In genomic region chr11:64743591-64744543, GRCh38 we compare ENCODE assay signal across 8 cellular contexts. TPM values are rescaled to one million over a fixed set of nuclear protein-coding genes. Genes with fewer than 3 reads are reported as not detected.
DNase-seq lines count a peak whose midpoint lies in the region; ATAC-seq and TF ChIP-seq lines count a peak whose summit lies in the region.

Gene RASGRP2 (minus strand): TSS chr11:64744142. CDS start chr11:64742866, 1,276 bp downstream.

- no peaks in the 10 kb centered on the region for H3K27me3 Mint-ChIP-seq in activated T-helper 17 cell treated with anti-CD3 and anti-CD28 coated beads, Interleukin-2, amount 50 U/mL, for 72 hours

- H3K9me3 ChIP-seq in neutrophil: no peaks in the 10 kb centered on the region
- H3K9me3 ChIP-seq in suprapubic skin: no peaks in the 10 kb centered on the region

- ATAC-seq in activated T-helper 17 cell treated with anti-CD3 and anti-CD28 coated beads, Interleukin-2, amount 50 U/mL, for 72 hours (replicated peaks): peak; percentile 51
- ATAC-seq in HG02884 (IDR thresholded peaks at IDR 0.05; ENCODE audit: unreplicated experiment): no peak

- no peaks in the 10 kb centered on the region for H3K9me3 Mint-ChIP-seq in activated T-helper 17 cell treated with anti-CD3 and anti-CD28 coated beads, Interleukin-2, amount 50 U/mL, for 72 hours

- peak within 1 kb of the TSS; percentile 82 for H3K27ac Mint-ChIP-seq in activated T-helper 17 cell treated with anti-CD3 and anti-CD28 coated beads, Interleukin-2, amount 50 U/mL, for 72 hours

- H3K36me3 ChIP-seq in neutrophil (peaks cover 28% of the 10 kb centered on the region), suprapubic skin (no peaks in the 10 kb centered on the region)

- H3K4me3 ChIP-seq in foreskin fibroblast (ENCODE audit: low read depth in 1 of 2, low read length in 2 of 2) (peak within 1 kb of the TSS; percentile 37 to 54), neutrophil (ENCODE audit: low read depth in 1 of 2, low read length in 1 of 2) (peak within 1 kb of the TSS; percentile 98), suprapubic skin (peak within 1 kb of the TSS; percentile 45)

- H3K4me1 Mint-ChIP-seq in activated T-helper 17 cell treated with anti-CD3 and anti-CD28 coated beads, Interleukin-2, amount 50 U/mL, for 72 hours: peaks cover 14% of the 10 kb centered on the region

- 2% methylated on average over 14 of the region's 57 CpGs for WGBS in suprapubic skin

- H3K27me3 ChIP-seq in neutrophil (no peaks in the 10 kb centered on the region), suprapubic skin (peaks cover 43% of the 10 kb centered on the region)

- H3K27ac ChIP-seq in neutrophil (peak within 1 kb of the TSS; percentile 100), suprapubic skin (peak within 1 kb of the TSS; percentile 70)

- DNase-seq in DMS 273 (lab: John Stamatoyannopoulos, UW; ENCODE audit: unreplicated experiment): peak; percentile 63
- DNase-seq in DMS 273 treated with DMSO at 0.1 percent for 48 hours (lab: John Stamatoyannopoulos, UW): no peak
- peak; percentile 93 for DNase-seq in OCI-M1 (lab: John Stamatoyannopoulos, UW)
- peak in 1 of 2 donors; percentile 51 for DNase-seq in foreskin fibroblast
- DNase-seq in suprapubic skin (ENCODE audit: low spot score in 2 of 2): peak; percentile 89 to 90

- H3K4me1 ChIP-seq in neutrophil (ENCODE audit: control insufficient read depth in 1 of 2, insufficient read depth in 1 of 2, low read depth in 1 of 2, low read length in 1 of 2): peaks cover 35 to 40% of the 10 kb centered on the region in 2 experiments
- H3K4me1 ChIP-seq in suprapubic skin: peaks cover 44% of the 10 kb centered on the region

- no peak for TF ChIP-seq POLR2A in suprapubic skin (IDR thresholded peaks at IDR 0.05)

- peak; percentile 52 for TF ChIP-seq CTCF in foreskin fibroblast (IDR thresholded peaks at IDR 0.05; ENCODE audit: low read depth, low read length)
- TF ChIP-seq CTCF in neutrophil (IDR thresholded peaks at IDR 0.05): peak; percentile 81
- TF ChIP-seq CTCF in suprapubic skin (IDR thresholded peaks at IDR 0.05): peak; percentile 50 to 61

- no peaks in the 10 kb centered on the region for H3K36me3 Mint-ChIP-seq in activated T-helper 17 cell treated with anti-CD3 and anti-CD28 coated beads, Interleukin-2, amount 50 U/mL, for 72 hours (ENCODE audit: low read depth)

- no peak for TF ChIP-seq EP300 in suprapubic skin (IDR thresholded peaks at IDR 0.05)

- H3K4me3 Mint-ChIP-seq in activated T-helper 17 cell treated with anti-CD3 and anti-CD28 coated beads, Interleukin-2, amount 50 U/mL, for 72 hours: peak within 1 kb of the TSS; percentile 94

RNA-seq across cellular contexts. Expression of gene RASGRP2, which starts in this region (rescaled TPM):
- total RNA-seq in activated T-helper 17 cell treated with anti-CD3 and anti-CD28 coated beads, Interleukin-2, amount 50 U/mL, for 72 hours: 10 to 100 TPM; 11.0 to 21.6 TPM
- 1 to 10 TPM in 2 of 4 donors, under 1 TPM in 2; 0.64 to 7.6 (median 3.9) TPM for total RNA-seq in suprapubic skin

Comparison
In these comparisons a context has a peak if more than half of its experiments do, and no peak if none do; other contexts are left out.
1. H3K4me3 ChIP-seq: peak in every context shown above with its lines; median percentile 98 in neutrophil; 46 in foreskin fibroblast; 45 in suprapubic skin.